26 cellular contexts compared by ENCODE assay signal in the genomic region with DNA sequence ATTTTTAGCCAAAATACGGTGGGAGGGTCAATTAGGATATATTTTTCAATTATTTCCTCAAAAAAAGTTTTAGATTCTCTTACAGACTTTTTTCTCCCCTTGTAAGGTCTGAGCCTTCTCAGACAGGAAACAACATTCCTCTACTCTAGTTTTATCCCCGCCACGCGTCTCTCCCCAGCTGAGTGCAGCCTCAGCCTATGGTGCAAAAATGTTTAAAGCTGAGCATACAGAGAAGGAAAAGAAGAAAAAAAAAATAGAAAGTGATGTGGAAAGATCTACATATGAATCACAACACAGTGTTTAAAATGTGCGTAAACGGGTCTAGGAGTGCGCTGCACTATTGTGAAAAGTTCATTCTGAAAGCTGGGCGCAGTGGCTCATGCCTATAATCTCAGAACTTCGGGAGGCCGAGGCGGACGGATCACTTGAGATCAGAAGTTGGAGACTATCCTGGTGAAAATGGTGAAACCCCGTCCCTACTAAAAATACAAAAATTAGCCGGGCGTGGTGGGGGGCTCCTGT.
DNase-seq lines count a peak whose midpoint lies in the region; ATAC-seq and TF ChIP-seq lines count a peak whose summit lies in the region.
"Had no signal": no experiment of that assay in that cellular context is flagged by ENCODE, and none has a peak within 500 bp of the region (broad histone marks: within the 10 kb centered on the region; RNA-seq: fewer than 3 reads in every experiment).

No MANE protein-coding gene starts in this region.

- peak overlapping the region; percentile 4 for H3K4me3 Mint-ChIP-seq in activated naive CD8-positive, alpha-beta T cell
- H3K4me3 Mint-ChIP-seq in activated naive CD8-positive, alpha-beta T cell treated with anti-CD3 and anti-CD28 coated beads, Interleukin-2, amount 50 U/mL, for 24 hours, result no peak overlapping the region
- peak overlapping the region; percentile 39 for H3K4me3 Mint-ChIP-seq in glutamatergic neuron (ENCODE audit: unreplicated experiment)
- H3K4me3 Mint-ChIP-seq: activated CD8-positive, alpha-beta T cell treated with anti-CD3 and anti-CD28 coated beads, Interleukin-2, amount 10 ng/mL, durations not matched to agents 7 days and 5 days; natural killer cell had no signal

- no peak overlapping the region for H3K9ac ChIP-seq in PC-3 (ENCODE audit: low read length)
- no peak overlapping the region for H3K9ac ChIP-seq in smooth muscle cell (ENCODE audit: low read depth)

- DNase-seq in activated naive CD8-positive, alpha-beta T cell treated with anti-CD3 and anti-CD28 coated beads, Interleukin-2, amount 50 U/mL, for 24 hours, result no peak
- DNase-seq in PC-3 (no peak), glutamatergic neuron (no peak), smooth muscle cell (lab: John Stamatoyannopoulos, UW; ENCODE audit: unreplicated experiment) (no peak), NCI-H2081 (lab: John Stamatoyannopoulos, UW) (no peak), NAMALWA (ENCODE audit: low spot score) (no peak), islet precursor cell (no peak)
- DNase-seq: activated CD4-positive, alpha-beta T cell treated with anti-CD3 and anti-CD28 coated beads for 1 hour; activated CD8-positive, alpha-beta T cell treated with anti-CD3 and anti-CD28 coated beads, Interleukin-2, amount 10 ng/mL, durations not matched to agents 7 days and 5 days; activated naive CD4-positive, alpha-beta T cell treated with Interleukin-2 at 50 U/mL for 16 hours; activated T-cell treated with anti-CD3 and anti-CD28 coated beads, Interleukin-2, amount 50 U/mL, for 1 hour; aorta; Caco-2; cerebellar nuclear complex; left cardiac atrium; mesendoderm; MM.1S; natural killer cell; NCI-H1436 treated with DMSO at 0.1 percent for 48 hours; NCI-H2171; NCI-H526 treated with DMSO at 0.1 percent for 48 hours; pancreas; right cardiac atrium had no signal

- no peaks in the 10 kb centered on the region for H3F3A ChIP-seq in PC-3 (ENCODE audit: low read length, unreplicated experiment)
- H3F3A ChIP-seq in smooth muscle cell (ENCODE audit: low read depth), result no peaks in the 10 kb centered on the region

- H3K36me3 ChIP-seq in PC-3 (ENCODE audit: low read depth, low read length) (no peaks in the 10 kb centered on the region), smooth muscle cell (ENCODE audit: low read depth) (no peaks in the 10 kb centered on the region)
- H3K36me3 ChIP-seq: pancreas had no signal

- no TSS peak for BruUV-seq in PC-3 (replicated peaks; lab: Mats Ljungman, UMichigan)

- WGBS in smooth muscle cell (ENCODE audit: low lambda C conversion rate), result 26% methylated on average over 15 of the region's 15 CpGs

- H3K79me2 ChIP-seq in PC-3 (ENCODE audit: low read length) (no peaks in the 10 kb centered on the region), smooth muscle cell (ENCODE audit: low read depth) (no peaks in the 10 kb centered on the region)

- no peaks in the 10 kb centered on the region for H3K9me2 ChIP-seq in PC-3 (replicated peaks; ENCODE audit: low read length)

- H3K4me1 ChIP-seq in PC-3 (ENCODE audit: insufficient read depth, low read length), result no peaks in the 10 kb centered on the region
- H3K4me1 ChIP-seq in smooth muscle cell (ENCODE audit: low read depth), result peaks cover 5% of the 10 kb centered on the region
- H3K4me1 ChIP-seq: pancreas had no signal

- H3K4me1 Mint-ChIP-seq in activated naive CD8-positive, alpha-beta T cell (ENCODE audit: low read depth), result no peaks in the 10 kb centered on the region
- H3K4me1 Mint-ChIP-seq in activated naive CD8-positive, alpha-beta T cell treated with anti-CD3 and anti-CD28 coated beads, Interleukin-2, amount 50 U/mL, for 24 hours, result no peaks in the 10 kb centered on the region
- H3K4me1 Mint-ChIP-seq in glutamatergic neuron (ENCODE audit: low read depth, unreplicated experiment), result no peaks in the 10 kb centered on the region
- H3K4me1 Mint-ChIP-seq: natural killer cell had no signal

- H3K27me3 Mint-ChIP-seq in activated naive CD8-positive, alpha-beta T cell, result peaks cover 76% of the 10 kb centered on the region
- peaks cover 73% of the 10 kb centered on the region for H3K27me3 Mint-ChIP-seq in activated naive CD8-positive, alpha-beta T cell treated with anti-CD3 and anti-CD28 coated beads, Interleukin-2, amount 50 U/mL, for 24 hours
- H3K27me3 Mint-ChIP-seq in glutamatergic neuron (ENCODE audit: unreplicated experiment), result peaks cover 43% of the 10 kb centered on the region

- no peak overlapping the region for H3K27ac ChIP-seq in PC-3 (ENCODE audit: low read length)
- H3K27ac ChIP-seq in smooth muscle cell (ENCODE audit: low read depth), result no peak overlapping the region
- H3K27ac ChIP-seq: HL-60, pancreas had no signal

- CTCF ChIA-PET in PC-3 (lab: Charles Lee), result no interaction called here

- intact Hi-C loops in PC-3 (cut with micrococcal nuclease), result no loop called here

- H3K4me3 ChIP-seq in PC-3 (ENCODE audit: low read length), result peak overlapping the region; percentile 59; the same call in 1 of the 2 replicates
- H3K4me3 ChIP-seq in smooth muscle cell, result peak overlapping the region; percentile 4
- H3K4me3 ChIP-seq: pancreas had no signal

- POLR2A ChIA-PET in PC-3 (lab: Charles Lee; ENCODE audit: unreplicated experiment), result no interaction called here

- peaks cover 3% of the 10 kb centered on the region for H3K36me3 Mint-ChIP-seq in activated naive CD8-positive, alpha-beta T cell
- peaks cover 5% of the 10 kb centered on the region for H3K36me3 Mint-ChIP-seq in activated naive CD8-positive, alpha-beta T cell treated with anti-CD3 and anti-CD28 coated beads, Interleukin-2, amount 50 U/mL, for 24 hours (ENCODE audit: low read depth)
- peaks cover 5% of the 10 kb centered on the region for H3K36me3 Mint-ChIP-seq in glutamatergic neuron (ENCODE audit: unreplicated experiment)
- H3K36me3 Mint-ChIP-seq: natural killer cell had no signal

- H3K27ac Mint-ChIP-seq in activated naive CD8-positive, alpha-beta T cell, result no peak overlapping the region
- H3K27ac Mint-ChIP-seq in activated naive CD8-positive, alpha-beta T cell treated with anti-CD3 and anti-CD28 coated beads, Interleukin-2, amount 50 U/mL, for 24 hours, result no peak overlapping the region
- H3K27ac Mint-ChIP-seq in glutamatergic neuron (ENCODE audit: unreplicated experiment), result no peak overlapping the region
- H3K27ac Mint-ChIP-seq: activated CD8-positive, alpha-beta T cell treated with anti-CD3 and anti-CD28 coated beads, Interleukin-2, amount 10 ng/mL, durations not matched to agents 7 days and 5 days; natural killer cell had no signal

- H3K4me2 ChIP-seq in PC-3 (ENCODE audit: low read length), result peak overlapping the region; percentile 71; the same call in 1 of the 2 replicates
- H3K4me2 ChIP-seq in smooth muscle cell, result peak overlapping the region; percentile 69

- H4K20me1 ChIP-seq in PC-3 (ENCODE audit: low read length) (no peaks in the 10 kb centered on the region), smooth muscle cell (ENCODE audit: low read depth) (no peaks in the 10 kb centered on the region)

- no peak for ATAC-seq in activated naive CD8-positive, alpha-beta T cell treated with anti-CD3 and anti-CD28 coated beads, Interleukin-2, amount 50 U/mL, for 24 hours
- ATAC-seq in PC-3, result no peak
- ATAC-seq: activated CD8-positive, alpha-beta T cell treated with anti-CD3 and anti-CD28 coated beads, Interleukin-2, amount 10 ng/mL, durations not matched to agents 7 days and 5 days; esophagus mucosa; left cardiac atrium; natural killer cell; pancreas; right cardiac atrium had no signal

- H3K9me3 ChIP-seq in PC-3 (ENCODE audit: low read length) (no peaks in the 10 kb centered on the region), smooth muscle cell (replicated peaks; ENCODE audit: low read depth) (no peaks in the 10 kb centered on the region)
- H3K9me3 ChIP-seq: Caco-2, pancreas had no signal

- H2AFZ ChIP-seq in PC-3 (ENCODE audit: low read length) (no peak overlapping the region), smooth muscle cell (ENCODE audit: low read depth) (no peak overlapping the region)

- H3K27me3 ChIP-seq in PC-3 (ENCODE audit: low read length) (peaks cover 48% of the 10 kb centered on the region), smooth muscle cell (ENCODE audit: low read depth) (peaks cover 88% of the 10 kb centered on the region)

- H3K9me3 Mint-ChIP-seq in activated naive CD8-positive, alpha-beta T cell (ENCODE audit: low read depth), result peaks cover 7% of the 10 kb centered on the region
- peaks cover 12% of the 10 kb centered on the region for H3K9me3 Mint-ChIP-seq in activated naive CD8-positive, alpha-beta T cell treated with anti-CD3 and anti-CD28 coated beads, Interleukin-2, amount 50 U/mL, for 24 hours
- H3K9me3 Mint-ChIP-seq in glutamatergic neuron (ENCODE audit: unreplicated experiment), result peaks cover 10% of the 10 kb centered on the region

- TF ChIP-seq CTCF in PC-3 (conservative IDR thresholded peaks at IDR 0.05; ENCODE audit: low read depth, low read length) (no peak), glutamatergic neuron (IDR thresholded peaks at IDR 0.05; ENCODE audit: partially characterized antibody, unreplicated experiment) (no peak), smooth muscle cell (IDR thresholded peaks at IDR 0.05; ENCODE audit: borderline replicate concordance, insufficient read depth, poor library complexity, severe bottlenecking) (no peak)
